Comparison of ENCODE assay signal across 8 cellular contexts in genomic region chr12:69388371-69388770, GRCh38. TPM values are rescaled to one million over a fixed set of nuclear protein-coding genes. Genes with fewer than 3 reads are reported as not detected.
DNase-seq lines count a peak whose midpoint lies in the region; ATAC-seq, FAIRE-seq and TF ChIP-seq lines count a peak whose summit lies in the region.

No MANE protein-coding gene starts in this region.

- DNase-seq in GM13976 (ENCODE audit: low spot score): peak; percentile 16
- peak; percentile 1 for DNase-seq in NCI-H748 treated with DMSO at 0.1 percent for 48 hours (lab: John Stamatoyannopoulos, UW)
- peak; percentile 39 to 46 for DNase-seq in erythroblast (lab: John Stamatoyannopoulos, UW)
- peak; percentile 77 for DNase-seq in renal cortical epithelial cell (ENCODE audit: low read depth)
- DNase-seq in H7: no peak
- no peak for DNase-seq in GF-D8 (lab: John Stamatoyannopoulos, UW)

- no peaks in the 10 kb centered on the region for H3K27me3 ChIP-seq in H7 (ENCODE audit: control insufficient read depth, insufficient read depth, low read length)

- H3K4me3 ChIP-seq in H7 (ENCODE audit: insufficient read depth, low read depth, low read length): no peak overlapping the region

- in situ Hi-C loops in GM13976 (cut with MboI; ENCODE audit: low sequenced_read_pairs, unreplicated experiment): loop anchor here (25.0 kb wide), 1 partner anchor 174 kb away; no protein-coding TSS in a partner anchor

- no peak for TF ChIP-seq CTCF in GM13976 (IDR thresholded peaks at IDR 0.05; ENCODE audit: borderline replicate concordance, control extremely low read depth, extremely low read depth, insufficient read depth, missing control alignments)

- no peak for ATAC-seq in GM18517 (IDR thresholded peaks at IDR 0.05; ENCODE audit: unreplicated experiment)

- no peak for TF ChIP-seq POLR2A in erythroblast (IDR thresholded peaks at IDR 0.05; ENCODE audit: low read length)

- FAIRE-seq in A204.1 (lab: Jason Lieb, UNC): peak; percentile 97

- no peaks in the 10 kb centered on the region; the same call in 1 of the 2 replicates for H3K36me3 ChIP-seq in H7 (replicated peaks; ENCODE audit: control insufficient read depth, insufficient read depth, low read length)

RNA-seq across cellular contexts. Expression of gene YEATS4, which starts 28.8 kb away (rescaled TPM):
- 17.0 and 34.0 TPM in 2 replicates for total RNA-seq in renal cortical epithelial cell
- total RNA-seq in H7 (2014; rRNA removed; shearing (Covaris generic)): 45.8 and 57.9 TPM in 2 replicates

RNA-seq across cellular contexts. Expression of gene LYZ, which starts 40.2 kb away (rescaled TPM):
- not detected in 2 replicates for total RNA-seq in renal cortical epithelial cell
- not detected in 2 replicates for total RNA-seq in H7 (2014; rRNA removed; shearing (Covaris generic))

Comparison
In these comparisons a context has a peak if more than half of its experiments do, and no peak if none do; other contexts are left out.
1. DNase-seq: peak in GM13976 (single experiment), NCI-H748 treated with DMSO at 0.1 percent for 48 hours (single experiment), erythroblast (2 of 2) and renal cortical epithelial cell (single experiment); none in H7 (single experiment) and GF-D8 (single experiment).